21 cellular contexts compared by ENCODE assay signal in genomic region chr6:170003027-170003426, GRCh38.
DNase-seq lines count a peak whose midpoint lies in the region; ATAC-seq, FAIRE-seq and TF ChIP-seq lines count a peak whose summit lies in the region.
"Had no signal": no experiment of that assay in that cellular context is flagged by ENCODE, and none has a peak within 500 bp of the region (broad histone marks: within the 10 kb centered on the region; RNA-seq: fewer than 3 reads in every experiment).

No MANE protein-coding gene starts in this region.

- H2AFZ ChIP-seq in keratinocyte (ENCODE audit: control insufficient read depth, low read length) = no peak overlapping the region

- H3K9me3 ChIP-seq in heart left ventricle (peaks cover 0 to 16% (median 0%) of the 10 kb centered on the region in 12 donors), keratinocyte (ENCODE audit: control insufficient read depth, low read depth, low read length) (peaks cover 11% of the 10 kb centered on the region)
- H3K9me3 ChIP-seq: gastroesophageal sphincter, neutrophil, transverse colon had no signal

- no peak overlapping the region for H3K9ac ChIP-seq in keratinocyte (ENCODE audit: control insufficient read depth, extremely low read depth, insufficient read depth, low read length)

- FAIRE-seq in keratinocyte (lab: Jason Lieb, UNC) (no peak), frontal cortex (lab: Jason Lieb, UNC) (no peak)

- no peaks in the 10 kb centered on the region for H4K20me1 ChIP-seq in keratinocyte (ENCODE audit: control insufficient read depth, extremely low read depth, insufficient read depth, low read length)

- TF ChIP-seq CTCF in heart left ventricle (IDR thresholded peaks at IDR 0.05) (peak in 7 of 12 donors; percentile 7 to 28 (median 17)), LNCaP clone FGC (IDR thresholded peaks at IDR 0.05; ENCODE audit: control insufficient read depth, extremely low read depth, insufficient read depth) (peak; percentile 27; the same call in 1 of the 2 replicates), keratinocyte (optimal IDR thresholded peaks at IDR 0.05 in 1 of 3, IDR thresholded peaks at IDR 0.05 in 1 of 3, conservative IDR thresholded peaks at IDR 0.05 in 1 of 3; ENCODE audit: extremely low read depth in 1 of 3, insufficient read depth in 2 of 3, low read length in 3 of 3) (peak in 2 of 3 experiments; percentile 21 to 23)

- WGBS in heart left ventricle, 4 donors = 82 to 91% (median 91%) methylated on average over 3 of the region's 3 CpGs; no CpG with 5 or more reads in 1 of the 4 donors

- H3K4me1 ChIP-seq in heart left ventricle (peaks cover 0 to 12% (median 0%) of the 10 kb centered on the region in 12 donors), keratinocyte (ENCODE audit: control insufficient read depth, extremely low read depth, insufficient read depth, low read length) (no peaks in the 10 kb centered on the region)
- H3K4me1 ChIP-seq: body of pancreas, gastroesophageal sphincter, left lung, transverse colon had no signal

- no peaks in the 10 kb centered on the region for H3K27me3 ChIP-seq in heart left ventricle
- no peaks in the 10 kb centered on the region for H3K27me3 ChIP-seq in keratinocyte (ENCODE audit: control insufficient read depth, extremely low read depth, insufficient read depth, low read length)
- H3K27me3 ChIP-seq: body of pancreas, gastroesophageal sphincter, MG63, neutrophil, transverse colon had no signal

- dilution Hi-C loops in keratinocyte (cut with MboI; ENCODE audit: extremely low pct_ligation_motif_present, low sequenced_read_pairs) = no loop called here

- TF ChIP-seq POLR2A in heart left ventricle (IDR thresholded peaks at IDR 0.05) = no peak

- H3K79me2 ChIP-seq in keratinocyte (ENCODE audit: control insufficient read depth, insufficient read depth, low read length) = no peaks in the 10 kb centered on the region

- H3K27ac ChIP-seq in heart left ventricle (no peak overlapping the region), keratinocyte (ENCODE audit: control insufficient read depth, insufficient read depth, low read length) (no peak overlapping the region), caudate nucleus (ENCODE audit: low read depth, low read length) (no peak overlapping the region)
- H3K27ac ChIP-seq: body of pancreas, epithelial cell of prostate, gastroesophageal sphincter, left lung, neutrophil, transverse colon had no signal

- H3K36me3 ChIP-seq in heart left ventricle = no peaks in the 10 kb centered on the region
- H3K36me3 ChIP-seq in keratinocyte (ENCODE audit: control insufficient read depth in 2 of 2, extremely low read depth in 1 of 2, insufficient read depth in 2 of 2, low read length in 2 of 2) = no peaks in the 10 kb centered on the region
- H3K36me3 ChIP-seq: gastroesophageal sphincter, left lung, MG63, neutrophil, transverse colon had no signal

- intact Hi-C loops in heart left ventricle (cut with DNase I) (no loop called here), left cardiac atrium (cut with DNase I) (no loop called here)

- peak in 2 of 5 donors; percentile 19 to 50 for DNase-seq in heart left ventricle
- DNase-seq in left cardiac atrium = no peak
- no peak for DNase-seq in LNCaP clone FGC (ENCODE audit: low read depth)
- no peak for DNase-seq in keratinocyte (ENCODE audit: low read depth, low spot score)
- DNase-seq in frontal cortex (ENCODE audit: low spot score in 2 of 2) = no peak
- no peak for DNase-seq in NOMO-1 (lab: John Stamatoyannopoulos, UW; ENCODE audit: unreplicated experiment in 2 of 2)
- no peak for DNase-seq in caudate nucleus (lab: John Stamatoyannopoulos, UW)
- DNase-seq: activated CD4-positive, alpha-beta T cell treated with anti-CD3 and anti-CD28 coated beads, Interleukin-2, amount 50 U/mL, for 48 hours; activated naive CD8-positive, alpha-beta T cell treated with anti-CD3 and anti-CD28 coated beads, Interleukin-2, amount 10 ng/mL, durations not matched to agents 7 days and 5 days; activated T-cell treated with anti-CD3 and anti-CD28 coated beads, Interleukin-2, amount 50 U/mL, for 72 hours; body of pancreas; EL; left lung; MG63; NCI-H146; stimulated activated naive CD4-positive, alpha-beta T cell treated with Interleukin-2 at 50 U/mL for 16 hours; transverse colon had no signal

- H3K4me3 ChIP-seq in heart left ventricle = no peak overlapping the region
- H3K4me3 ChIP-seq in LNCaP clone FGC (ENCODE audit: low read depth, low read length) = no peak overlapping the region
- no peak overlapping the region for H3K4me3 ChIP-seq in keratinocyte (ENCODE audit: control insufficient read depth in 2 of 3, extremely low read depth in 1 of 3, insufficient read depth in 2 of 3, low read depth in 1 of 3, low read length in 3 of 3)
- H3K4me3 ChIP-seq: body of pancreas, gastroesophageal sphincter, left lung, MG63, transverse colon had no signal

- no peaks in the 10 kb centered on the region for H3K9me1 ChIP-seq in keratinocyte (ENCODE audit: control insufficient read depth, extremely low read depth, insufficient read depth, low read length)

- H3K4me2 ChIP-seq in keratinocyte (ENCODE audit: control insufficient read depth, extremely low read depth, insufficient read depth, low read depth, low read length) = no peak overlapping the region

- peak in 2 of 4 donors; percentile 30 to 31 for ATAC-seq in heart left ventricle
- ATAC-seq in left cardiac atrium = no peak
- ATAC-seq in GM19351 (IDR thresholded peaks at IDR 0.05; ENCODE audit: unreplicated experiment) = no peak
- ATAC-seq: activated T-cell treated with anti-CD3 and anti-CD28 coated beads, Interleukin-2, amount 50 U/mL, for 72 hours; body of pancreas; gastroesophageal sphincter; left lung had no signal
